In genomic region chr12:43015090-43015737, GRCh38 we compare ENCODE assay signal across 21 cellular contexts.
"Had no signal": no experiment of that assay in that cellular context is flagged by ENCODE, and none has a peak within 500 bp of the region (broad histone marks: within the 10 kb centered on the region; RNA-seq: fewer than 3 reads in every experiment).

No MANE protein-coding gene starts in this region.

- H3K27me3 Mint-ChIP-seq: activated naive CD8-positive, alpha-beta T cell; central memory CD8-positive, alpha-beta T cell; dendritic cell treated with granulocyte-macrophage colony-stimulating factor and Interleukin-4, amounts not matched to agents 40 ng/mL and 50 ng/mL, for 4 days; natural killer cell treated with Interleukin-12 subunit alpha and Interleukin-12 subunit beta and Interleukin-15 and Interleukin-18, amount 100 ng/mL, for 72 hours had no signal

- H3K4me1 Mint-ChIP-seq: central memory CD8-positive, alpha-beta T cell had no signal

- H3K4me3 Mint-ChIP-seq: activated naive CD8-positive, alpha-beta T cell; activated T-cell treated with anti-CD3 and anti-CD28 coated beads, Interleukin-2, amount 50 U/mL, for 72 hours; central memory CD8-positive, alpha-beta T cell; dendritic cell treated with granulocyte-macrophage colony-stimulating factor and Interleukin-4, amounts not matched to agents 40 ng/mL and 50 ng/mL, for 4 days; natural killer cell treated with Interleukin-12 subunit alpha and Interleukin-12 subunit beta and Interleukin-15 and Interleukin-18, amount 100 ng/mL, for 72 hours had no signal

- ATAC-seq: activated T-cell treated with anti-CD3 and anti-CD28 coated beads, Interleukin-2, amount 50 U/mL, for 72 hours; foreskin keratinocyte; left cardiac atrium; left ventricle myocardium superior; mucosa of descending colon; natural killer cell treated with Interleukin-12 subunit alpha and Interleukin-12 subunit beta and Interleukin-15 and Interleukin-18, amount 100 ng/mL, for 72 hours had no signal

- H3K36me3 Mint-ChIP-seq: activated naive CD8-positive, alpha-beta T cell had no signal

- H3K27ac Mint-ChIP-seq: activated naive CD8-positive, alpha-beta T cell; activated T-cell treated with anti-CD3 and anti-CD28 coated beads, Interleukin-2, amount 50 U/mL, for 72 hours; dendritic cell treated with granulocyte-macrophage colony-stimulating factor and Interleukin-4, amounts not matched to agents 40 ng/mL and 50 ng/mL, for 4 days; natural killer cell treated with Interleukin-12 subunit alpha and Interleukin-12 subunit beta and Interleukin-15 and Interleukin-18, amount 100 ng/mL, for 72 hours had no signal

- DNase-seq: activated CD4-positive, alpha-beta T cell treated with anti-CD3 and anti-CD28 coated beads for 4 hours; activated CD4-positive, alpha-beta T cell treated with anti-CD3 and anti-CD28 coated beads, Interleukin-2, amount 50 U/mL, for 4 hours; activated naive CD4-positive, alpha-beta T cell; activated T-cell treated with anti-CD3 and anti-CD28 coated beads for 4 hours; activated T-cell treated with anti-CD3 and anti-CD28 coated beads, Interleukin-2, amount 50 U/mL, for 72 hours; anterior cingulate cortex; foreskin keratinocyte; islet precursor cell; left cardiac atrium; left ventricle myocardium superior; mucosa of descending colon; stimulated activated CD4-positive, alpha-beta T cell treated with anti-CD3 and anti-CD28 coated beads, Interleukin-1b, Interleukin-23, amount 100 ng/mL, for 48 hours; stimulated activated CD4-positive, alpha-beta T cell treated with anti-CD3 and anti-CD28 coated beads, Interleukin-4, amount 100 ng/mL, for 4 hours; stimulated activated naive CD4-positive, alpha-beta T cell treated with Interleukin-2 at 50 U/mL for 16 hours; T-helper 9 cell; testis; transverse colon had no signal
